In genomic region chr17:27381007-27381501, GRCh38 we compare ENCODE assay signal across 9 cellular contexts.
DNase-seq lines count a peak whose midpoint lies in the region; ATAC-seq and TF ChIP-seq lines count a peak whose summit lies in the region.
"Had no signal": no experiment of that assay in that cellular context is flagged by ENCODE, and none has a peak within 500 bp of the region (broad histone marks: within the 10 kb centered on the region; RNA-seq: fewer than 3 reads in every experiment).

No MANE protein-coding gene starts in this region.

- peak; percentile 36 to 71 (median 43) for DNase-seq in NCI-H1417 (lab: John Stamatoyannopoulos, UW)
- no peak for DNase-seq in NCI-H1417 treated with DMSO at 0.1 percent for 48 hours (lab: John Stamatoyannopoulos, UW)
- peak; percentile 20 for DNase-seq in IMR-90
- DNase-seq in RKO (ENCODE audit: low spot score): peak; percentile 68
- DNase-seq in activated T-helper 2 cell treated with anti-CD3 and anti-CD28 coated beads, Interferon-gamma antibody, Interleukin-2, Interleukin-4, amounts not matched to agents 10 μg/mL and 5 μg/mL and 100 μg/mL, durations not matched to agents 14 hours and 24 hours and 36 hours (ENCODE audit: low spot score): peak; percentile 69
- peak; percentile 54 for DNase-seq in globus pallidus (ENCODE audit: low spot score)
- peak; percentile 31 for DNase-seq in pons (ENCODE audit: low spot score)
- DNase-seq in upper lobe of right lung: peak; percentile 85

- peak overlapping the region; percentile 2; the same call in 1 of the 2 replicates for H4K5ac ChIP-seq in IMR-90 (ENCODE audit: low read depth, low read length)

- H3K14ac ChIP-seq in IMR-90 (replicated peaks; ENCODE audit: low read depth, low read length): no peak overlapping the region

- dilution Hi-C loops in IMR-90 (cut with HindIII; ENCODE audit: low sequenced_read_pairs, unreplicated experiment): no loop called here

- CTCF ChIA-PET in IMR-90 (lab: Yijun Ruan, JAX): interaction anchor here (0.5 to 0.9 kb wide), 4 partner anchors 16 to 1241 kb away, joined by 3 read pairs; no protein-coding TSS in a partner anchor

- H4K8ac ChIP-seq in IMR-90 (ENCODE audit: low read depth in 2 of 2, low read length in 2 of 2): peak overlapping the region; percentile 66 to 91; a peak in 2 of 4 replicates

- H3K79me1 ChIP-seq in IMR-90 (ENCODE audit: low read depth in 1 of 2, low read length in 2 of 2): no peaks in the 10 kb centered on the region

- peaks cover 3% of the 10 kb centered on the region; the same call in 1 of the 2 replicates for H4K20me1 ChIP-seq in IMR-90 (ENCODE audit: insufficient read depth, low read length)
- H4K20me1 ChIP-seq: BLaER1 had no signal

- H2AK9ac ChIP-seq in IMR-90 (replicated peaks; ENCODE audit: low read depth, low read length, poor library complexity): peak overlapping the region; percentile 50

- H4K91ac ChIP-seq in IMR-90 (ENCODE audit: insufficient read depth, low read depth, low read length): peak overlapping the region; percentile 62; the same call in 1 of the 2 replicates

- no peak overlapping the region for H3K56ac ChIP-seq in IMR-90 (ENCODE audit: extremely low read depth, insufficient read depth, low read length)

- peaks cover 6% of the 10 kb centered on the region for H3K4me1 Mint-ChIP-seq in activated T-helper 2 cell treated with anti-CD3 and anti-CD28 coated beads, Interferon-gamma antibody, Interleukin-2, Interleukin-4, amounts not matched to agents 10 μg/mL and 5 μg/mL and 100 μg/mL, durations not matched to agents 14 hours and 24 hours and 36 hours (ENCODE audit: low read depth)

- H2BK20ac ChIP-seq in IMR-90 (ENCODE audit: low read depth, low read length): 0 out of 2 replicates have a peak overlapping the region, but pooled peaks have one; percentile 72

- 0 out of 3 replicates have a peak overlapping the region, but pooled peaks have one; percentile 94 for H2BK15ac ChIP-seq in IMR-90 (ENCODE audit: low read depth, low read length)

- TF ChIP-seq CTCF in IMR-90 (conservative IDR thresholded peaks at IDR 0.05; ENCODE audit: low read depth, low read length) (peak; percentile 87), upper lobe of right lung (IDR thresholded peaks at IDR 0.05) (peak; percentile 88)

- H2AFZ ChIP-seq in IMR-90 (replicated peaks; ENCODE audit: low read length, poor library complexity): peak overlapping the region; percentile 87

- H3K9ac ChIP-seq in IMR-90 (ENCODE audit: low read depth, low read length): no peak overlapping the region
- H3K9ac ChIP-seq: BLaER1 had no signal

- H3K4me1 ChIP-seq in IMR-90 (ENCODE audit: control insufficient read depth, insufficient read depth, low read length) (peaks cover 18% of the 10 kb centered on the region), upper lobe of right lung (peaks cover 19% of the 10 kb centered on the region)

- no peaks in the 10 kb centered on the region for H3K36me3 ChIP-seq in IMR-90 (ENCODE audit: control insufficient read depth, insufficient read depth, low read length)
- no peaks in the 10 kb centered on the region for H3K36me3 ChIP-seq in upper lobe of right lung
- H3K36me3 ChIP-seq: BLaER1 had no signal

- no TSS peak for BruUV-seq in IMR-90 (replicated peaks; lab: Mats Ljungman, UMichigan)

- ATAC-seq in IMR-90 (ENCODE audit: low read depth): peak; percentile 28; the same call in 1 of the 2 replicates
- ATAC-seq in upper lobe of right lung: peak; percentile 93

- POLR2A ChIA-PET in IMR-90 (lab: Charles Lee; ENCODE audit: unreplicated experiment): no interaction called here

- H3K27ac ChIP-seq in IMR-90 (ENCODE audit: insufficient read depth, low read length) (no peak overlapping the region), upper lobe of right lung (no peak overlapping the region)
- H3K27ac ChIP-seq: BLaER1 had no signal

- H3K4me3 ChIP-seq in IMR-90 (ENCODE audit: insufficient read depth, low read depth, low read length): no peak overlapping the region
- no peak overlapping the region for H3K4me3 ChIP-seq in upper lobe of right lung
- H3K4me3 ChIP-seq: BLaER1 had no signal

- H3K4me2 ChIP-seq in IMR-90 (ENCODE audit: low read depth, low read length): no peak overlapping the region
- H3K4me2 ChIP-seq: BLaER1 had no signal

- H3K4ac ChIP-seq in IMR-90 (ENCODE audit: low read depth, low read length): peak overlapping the region; percentile 79

- in situ Hi-C loops in IMR-90 (cut with MboI; ENCODE audit: low sequenced_read_pairs): no loop called here

- no peak overlapping the region for H3K27ac Mint-ChIP-seq in activated T-helper 2 cell treated with anti-CD3 and anti-CD28 coated beads, Interferon-gamma antibody, Interleukin-2, Interleukin-4, amounts not matched to agents 10 μg/mL and 5 μg/mL and 100 μg/mL, durations not matched to agents 14 hours and 24 hours and 36 hours

- 56% methylated on average over 13 of the region's 22 CpGs; no CpG with 5 or more reads in 1 of the 2 experiments for WGBS in IMR-90 (ENCODE audit: extremely low coverage in 2 of 2, insufficient read length in 1 of 2), 2 experiments

- H3K36me3 Mint-ChIP-seq in activated T-helper 2 cell treated with anti-CD3 and anti-CD28 coated beads, Interferon-gamma antibody, Interleukin-2, Interleukin-4, amounts not matched to agents 10 μg/mL and 5 μg/mL and 100 μg/mL, durations not matched to agents 14 hours and 24 hours and 36 hours (ENCODE audit: low read depth): no peaks in the 10 kb centered on the region

- H3K18ac ChIP-seq in IMR-90 (ENCODE audit: low read depth, low read length): no peak overlapping the region; the same call in 1 of the 2 replicates

- peak overlapping the region; percentile 61; the same call in 1 of the 2 replicates for H2BK120ac ChIP-seq in IMR-90 (ENCODE audit: low read depth, low read length)

- H3K9me3 Mint-ChIP-seq in activated T-helper 2 cell treated with anti-CD3 and anti-CD28 coated beads, Interferon-gamma antibody, Interleukin-2, Interleukin-4, amounts not matched to agents 10 μg/mL and 5 μg/mL and 100 μg/mL, durations not matched to agents 14 hours and 24 hours and 36 hours: no peaks in the 10 kb centered on the region

- H2AK5ac ChIP-seq in IMR-90 (ENCODE audit: low read depth, low read length): peak overlapping the region; percentile 94

- H2BK5ac ChIP-seq in IMR-90 (ENCODE audit: low read depth, low read length, poor library complexity, severe bottlenecking): no peak overlapping the region

- intact Hi-C loops in IMR-90 (cut with micrococcal nuclease): loop anchor here (2.0 kb wide), 1 partner anchor 20 kb away; no protein-coding TSS in a partner anchor
- intact Hi-C loops in activated T-helper 2 cell treated with anti-CD3 and anti-CD28 coated beads, Interferon-gamma antibody, Interleukin-2, Interleukin-4, amounts not matched to agents 10 μg/mL and 5 μg/mL and 100 μg/mL, durations not matched to agents 14 hours and 24 hours and 36 hours (cut with micrococcal nuclease): loop anchor here (1.0 to 10.0 kb wide), 4 partner anchors 74 to 220 kb away; partner anchors contain the start of gene KSR1
- intact Hi-C loops in upper lobe of right lung (cut with DNase I): no loop called here

- peaks cover 6% of the 10 kb centered on the region for H3K9me1 ChIP-seq in IMR-90 (ENCODE audit: insufficient read depth, low read length)

- no peak overlapping the region for H3K4me3 Mint-ChIP-seq in activated T-helper 2 cell treated with anti-CD3 and anti-CD28 coated beads, Interferon-gamma antibody, Interleukin-2, Interleukin-4, amounts not matched to agents 10 μg/mL and 5 μg/mL and 100 μg/mL, durations not matched to agents 14 hours and 24 hours and 36 hours (ENCODE audit: low read depth)

- H3K27me3 Mint-ChIP-seq in activated T-helper 2 cell treated with anti-CD3 and anti-CD28 coated beads, Interferon-gamma antibody, Interleukin-2, Interleukin-4, amounts not matched to agents 10 μg/mL and 5 μg/mL and 100 μg/mL, durations not matched to agents 14 hours and 24 hours and 36 hours (ENCODE audit: low read depth): peaks cover 17% of the 10 kb centered on the region

- peak; percentile 50 for TF ChIP-seq RAD21 in IMR-90 (IDR thresholded peaks at IDR 0.05; ENCODE audit: low read length)

- H3K23ac ChIP-seq in IMR-90 (ENCODE audit: low read depth, low read length): no peak overlapping the region

- H3K9me3 ChIP-seq in IMR-90 (ENCODE audit: control insufficient read depth, insufficient read depth, low read length): 0 out of 2 replicates have a peak, but pooled peaks cover 1% of the 10 kb centered on the region
- no peaks in the 10 kb centered on the region for H3K9me3 ChIP-seq in upper lobe of right lung

- H3K27me3 ChIP-seq in IMR-90 (ENCODE audit: control insufficient read depth, insufficient read depth, low read length) (no peaks in the 10 kb centered on the region), upper lobe of right lung (no peaks in the 10 kb centered on the region)
- H3K27me3 ChIP-seq: BLaER1 had no signal

- TF ChIP-seq POLR2A in IMR-90 (IDR thresholded peaks at IDR 0.05; ENCODE audit: low read depth, low read length): no peak

TF ChIP-seq in IMR-90, 13 proteins besides CTCF, POLR2A, EP300 and RAD21:
- TF ChIP-seq SMC3 (IDR thresholded peaks at IDR 0.05; ENCODE audit: low read depth, low read length) (peak; percentile 55), FOS (IDR thresholded peaks at IDR 0.05; ENCODE audit: low read depth, low read length) (no peak)
